ENCODE assay signal across 8 cellular contexts in the genomic region with DNA sequence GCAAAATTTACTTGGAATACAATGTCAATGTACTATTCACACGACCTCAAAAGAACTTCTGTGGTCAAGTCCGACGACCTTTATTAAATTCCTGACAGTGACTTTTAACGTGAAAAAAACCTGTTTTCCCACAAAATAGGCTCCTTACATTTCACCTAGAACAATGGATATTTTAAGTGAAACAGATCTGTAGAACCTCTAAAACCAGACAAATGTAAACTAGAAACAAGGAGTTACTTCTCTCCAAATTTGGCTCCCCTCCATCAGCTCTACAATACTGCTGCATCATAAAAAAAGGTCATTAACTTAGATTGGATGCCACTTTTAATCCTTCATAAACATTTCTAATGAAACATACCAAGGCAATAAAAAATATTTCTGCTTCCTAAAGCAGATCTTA. TPM values are rescaled to one million over a fixed set of nuclear protein-coding genes. Genes with fewer than 3 reads are reported as not detected.
DNase-seq lines count a peak whose midpoint lies in the region; ATAC-seq and TF ChIP-seq lines count a peak whose summit lies in the region.

No MANE protein-coding gene starts in this region.

- no peak for DNase-seq in MG63
- no peak for DNase-seq in coronary artery (ENCODE audit: low spot score)
- DNase-seq in ovary = no peak
- DNase-seq in NCI-H1694 treated with DMSO at 0.1 percent for 48 hours (lab: John Stamatoyannopoulos, UW) = no peak
- no peak for DNase-seq in GM10266 (ENCODE audit: extremely low spot score)
- no peak for DNase-seq in adrenal gland

- H3K4me1 ChIP-seq in DOHH2 (ENCODE audit: control insufficient read depth, low read length) (peaks cover 34% of the 10 kb centered on the region), ovary (ENCODE audit: insufficient read depth) (no peaks in the 10 kb centered on the region), adrenal gland (replicated peaks in 1 of 2) (peaks cover 0 to 26% of the 10 kb centered on the region in 2 donors)

- intact Hi-C loops in ovary (cut with DNase I) (no loop called here), adrenal gland (cut with DNase I) (loop anchor here in 1 of 2 donors (10.0 kb wide), 1 partner anchor 434 kb away; no protein-coding TSS in a partner anchor)

- H3K4me3 ChIP-seq in DOHH2 (ENCODE audit: low read length) (peak overlapping the region; percentile 98), MG63 (peak overlapping the region; percentile 91), coronary artery (peak overlapping the region; percentile 96), ovary (peak overlapping the region; percentile 93), adrenal gland (peak overlapping the region in 1 of 4 donors; percentile 71)

- H3K4me2 ChIP-seq in DOHH2 (ENCODE audit: low read length) = peak overlapping the region; percentile 99

- TF ChIP-seq EP300 in ovary (IDR thresholded peaks at IDR 0.05) = no peak

- H4K20me1 ChIP-seq in DOHH2 (ENCODE audit: control insufficient read depth, insufficient read depth, low read depth, low read length) = no peaks in the 10 kb centered on the region

- TF ChIP-seq CTCF in DOHH2 (IDR thresholded peaks at IDR 0.05; ENCODE audit: low read depth, low read length, poor library complexity, severe bottlenecking) (no peak), coronary artery (IDR thresholded peaks at IDR 0.05) (no peak), ovary (IDR thresholded peaks at IDR 0.05) (no peak), GM10266 (IDR thresholded peaks at IDR 0.05; ENCODE audit: control insufficient read depth, insufficient read depth, low read depth, missing control alignments) (no peak), adrenal gland (IDR thresholded peaks at IDR 0.05) (no peak)

- H3K9me3 ChIP-seq in DOHH2 (ENCODE audit: control insufficient read depth, insufficient read depth, low read length) = no peaks in the 10 kb centered on the region
- no peaks in the 10 kb centered on the region for H3K9me3 ChIP-seq in MG63
- H3K9me3 ChIP-seq in ovary = no peaks in the 10 kb centered on the region
- H3K9me3 ChIP-seq in adrenal gland (replicated peaks in 1 of 3) = no peaks in the 10 kb centered on the region

- H3K9me2 ChIP-seq in DOHH2 (replicated peaks; ENCODE audit: control insufficient read depth, low read length) = no peaks in the 10 kb centered on the region

- H3F3A ChIP-seq in DOHH2 (ENCODE audit: control insufficient read depth, insufficient read depth) = peaks cover 11% of the 10 kb centered on the region

- H3K36me3 ChIP-seq in DOHH2 (ENCODE audit: control insufficient read depth, low read length) (peaks cover 6% of the 10 kb centered on the region; the same call in 1 of the 2 replicates), MG63 (no peaks in the 10 kb centered on the region), ovary (no peaks in the 10 kb centered on the region), adrenal gland (replicated peaks in 1 of 2) (no peaks in the 10 kb centered on the region)

- H3K79me2 ChIP-seq in DOHH2 (ENCODE audit: control insufficient read depth, low read length) = peaks cover 37% of the 10 kb centered on the region

- H3K27me3 ChIP-seq in DOHH2 (ENCODE audit: control insufficient read depth, low read length) (no peaks in the 10 kb centered on the region), MG63 (no peaks in the 10 kb centered on the region), ovary (no peaks in the 10 kb centered on the region), adrenal gland (no peaks in the 10 kb centered on the region)

- TF ChIP-seq POLR2A in ovary (IDR thresholded peaks at IDR 0.05) = no peak
- TF ChIP-seq POLR2A in adrenal gland (IDR thresholded peaks at IDR 0.05) = no peak

- no peak for ATAC-seq in HG02938 (IDR thresholded peaks at IDR 0.05; ENCODE audit: unreplicated experiment)

- H3K27ac ChIP-seq in DOHH2 (ENCODE audit: low read depth, low read length) = no peak overlapping the region
- no peak overlapping the region for H3K27ac ChIP-seq in coronary artery
- H3K27ac ChIP-seq in ovary = peak overlapping the region in 1 of 2 donors; percentile 94
- peak overlapping the region in 1 of 5 donors; percentile 98 for H3K27ac ChIP-seq in adrenal gland

- WGBS in ovary, 3 donors = 21 to 33% (median 23%) methylated on average over 4 of the region's 4 CpGs
- 36 to 39% (median 38%) methylated on average over 4 of the region's 4 CpGs for WGBS in adrenal gland, 4 donors

RNA-seq across cellular contexts. Expression of a gene that starts 1.2 kb away (rescaled TPM):
- 2.1 and 2.4 TPM in 2 replicates for total RNA-seq in MG63 (2014; rRNA removed; shearing (Covaris generic); ENCODE audit: low replicate concordance)
- 10 to 100 TPM; 20.3 to 29.5 (median 23.9) TPM for total RNA-seq in ovary
- polyA plus RNA-seq in ovary = 1 to 10 TPM; 8.7 to 9.8 TPM
- 10 to 100 TPM in 6 of 8 donors, 1 to 10 TPM in 2; 6.6 to 23.0 (median 12.6) TPM for total RNA-seq in adrenal gland
- polyA plus RNA-seq in adrenal gland = 10 to 100 TPM in 1 of 3 donors, 1 to 10 TPM in 2; 4.2 to 14.3 (median 6.9) TPM

RNA-seq across cellular contexts. Expression of a gene that starts 9.2 kb away (rescaled TPM):
- 1.9 and 6.1 TPM in 2 replicates for total RNA-seq in MG63 (2014; rRNA removed; shearing (Covaris generic); ENCODE audit: low replicate concordance)
- total RNA-seq in ovary = 10 to 100 TPM; 18.8 to 38.5 (median 29.6) TPM
- polyA plus RNA-seq in ovary = 10 to 100 TPM; 11.8 to 35.3 TPM
- total RNA-seq in adrenal gland = 10 to 100 TPM; 50.9 to 84.8 (median 61.5) TPM
- polyA plus RNA-seq in adrenal gland = 100 to 1,000 TPM in 1 of 3 donors, 10 to 100 TPM in 2; 11.9 to 106 (median 13.9) TPM
